Comparison of ENCODE assay signal across 1 cellular context in genomic region chr5:77775773-77776605, GRCh38.
TF ChIP-seq lines count a peak whose summit lies in the region.

Gene TBCA (minus strand): TSS chr5:77776339. CDS start chr5:77776257, 82 bp downstream.

TF ChIP-seq in HEK293, 187 proteins besides CTCF, POLR2A, EP300 and RAD21 (continued from another document and continues in another):
- TF ChIP-seq ZNF280C (tag by site-specific recombination; IDR thresholded peaks at IDR 0.05): no peak
- no peak for TF ChIP-seq ZNF433 (tag by site-specific recombination; IDR thresholded peaks at IDR 0.05; ENCODE audit: low read depth)
- TF ChIP-seq ZNF341 (tag by site-specific recombination; IDR thresholded peaks at IDR 0.05; ENCODE audit: low read depth): no peak; the same call in 1 of the 2 replicates
- no peak for TF ChIP-seq ZNF394 (tag by site-specific recombination; IDR thresholded peaks at IDR 0.05; ENCODE audit: borderline replicate concordance)
- 0 out of 2 replicates have a peak, but pooled peaks have one; percentile 33 for TF ChIP-seq KLF7 (tag by site-specific recombination; IDR thresholded peaks at IDR 0.05; ENCODE audit: borderline replicate concordance)
- TF ChIP-seq ZNF148 (tag by site-specific recombination; IDR thresholded peaks at IDR 0.05; ENCODE audit: borderline replicate concordance): no peak
- no peak for TF ChIP-seq ZNF416 (tag by site-specific recombination; IDR thresholded peaks at IDR 0.05)
- no peak for TF ChIP-seq ZNF16 (tag by site-specific recombination; IDR thresholded peaks at IDR 0.05; ENCODE audit: low read depth)
- peak; percentile 60 for TF ChIP-seq ZNF366 (tag by site-specific recombination; conservative IDR thresholded peaks at IDR 0.05)
- TF ChIP-seq OSR2 (tag by site-specific recombination; IDR thresholded peaks at IDR 0.05): no peak
- peak; percentile 81 for TF ChIP-seq YY1 (tag by site-specific recombination; IDR thresholded peaks at IDR 0.05)
- TF ChIP-seq ZBTB26 (tag by site-specific recombination; optimal IDR thresholded peaks at IDR 0.05): peak; percentile 97
- no peak for TF ChIP-seq ZNF132 (tag by site-specific recombination; IDR thresholded peaks at IDR 0.05; ENCODE audit: borderline replicate concordance)
- TF ChIP-seq, protein P1, sequence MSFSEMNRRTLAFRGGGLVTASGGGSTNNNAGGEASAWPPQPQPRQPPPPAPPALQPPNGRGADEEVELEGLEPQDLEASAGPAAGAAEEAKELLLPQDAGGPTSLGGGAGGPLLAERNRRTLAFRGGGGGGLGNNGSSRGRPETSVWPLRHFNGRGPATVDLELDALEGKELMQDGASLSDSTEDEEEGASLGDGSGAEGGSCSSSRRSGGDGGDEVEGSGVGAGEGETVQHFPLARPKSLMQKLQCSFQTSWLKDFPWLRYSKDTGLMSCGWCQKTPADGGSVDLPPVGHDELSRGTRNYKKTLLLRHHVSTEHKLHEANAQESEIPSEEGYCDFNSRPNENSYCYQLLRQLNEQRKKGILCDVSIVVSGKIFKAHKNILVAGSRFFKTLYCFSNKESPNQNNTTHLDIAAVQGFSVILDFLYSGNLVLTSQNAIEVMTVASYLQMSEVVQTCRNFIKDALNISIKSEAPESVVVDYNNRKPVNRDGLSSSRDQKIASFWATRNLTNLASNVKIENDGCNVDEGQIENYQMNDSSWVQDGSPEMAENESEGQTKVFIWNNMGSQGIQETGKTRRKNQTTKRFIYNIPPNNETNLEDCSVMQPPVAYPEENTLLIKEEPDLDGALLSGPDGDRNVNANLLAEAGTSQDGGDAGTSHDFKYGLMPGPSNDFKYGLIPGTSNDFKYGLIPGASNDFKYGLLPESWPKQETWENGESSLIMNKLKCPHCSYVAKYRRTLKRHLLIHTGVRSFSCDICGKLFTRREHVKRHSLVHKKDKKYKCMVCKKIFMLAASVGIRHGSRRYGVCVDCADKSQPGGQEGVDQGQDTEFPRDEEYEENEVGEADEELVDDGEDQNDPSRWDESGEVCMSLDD (tag by site-specific recombination; IDR thresholded peaks at IDR 0.05): 0 out of 2 replicates have a peak, but pooled peaks have one; percentile 44
- TF ChIP-seq, protein P2, sequence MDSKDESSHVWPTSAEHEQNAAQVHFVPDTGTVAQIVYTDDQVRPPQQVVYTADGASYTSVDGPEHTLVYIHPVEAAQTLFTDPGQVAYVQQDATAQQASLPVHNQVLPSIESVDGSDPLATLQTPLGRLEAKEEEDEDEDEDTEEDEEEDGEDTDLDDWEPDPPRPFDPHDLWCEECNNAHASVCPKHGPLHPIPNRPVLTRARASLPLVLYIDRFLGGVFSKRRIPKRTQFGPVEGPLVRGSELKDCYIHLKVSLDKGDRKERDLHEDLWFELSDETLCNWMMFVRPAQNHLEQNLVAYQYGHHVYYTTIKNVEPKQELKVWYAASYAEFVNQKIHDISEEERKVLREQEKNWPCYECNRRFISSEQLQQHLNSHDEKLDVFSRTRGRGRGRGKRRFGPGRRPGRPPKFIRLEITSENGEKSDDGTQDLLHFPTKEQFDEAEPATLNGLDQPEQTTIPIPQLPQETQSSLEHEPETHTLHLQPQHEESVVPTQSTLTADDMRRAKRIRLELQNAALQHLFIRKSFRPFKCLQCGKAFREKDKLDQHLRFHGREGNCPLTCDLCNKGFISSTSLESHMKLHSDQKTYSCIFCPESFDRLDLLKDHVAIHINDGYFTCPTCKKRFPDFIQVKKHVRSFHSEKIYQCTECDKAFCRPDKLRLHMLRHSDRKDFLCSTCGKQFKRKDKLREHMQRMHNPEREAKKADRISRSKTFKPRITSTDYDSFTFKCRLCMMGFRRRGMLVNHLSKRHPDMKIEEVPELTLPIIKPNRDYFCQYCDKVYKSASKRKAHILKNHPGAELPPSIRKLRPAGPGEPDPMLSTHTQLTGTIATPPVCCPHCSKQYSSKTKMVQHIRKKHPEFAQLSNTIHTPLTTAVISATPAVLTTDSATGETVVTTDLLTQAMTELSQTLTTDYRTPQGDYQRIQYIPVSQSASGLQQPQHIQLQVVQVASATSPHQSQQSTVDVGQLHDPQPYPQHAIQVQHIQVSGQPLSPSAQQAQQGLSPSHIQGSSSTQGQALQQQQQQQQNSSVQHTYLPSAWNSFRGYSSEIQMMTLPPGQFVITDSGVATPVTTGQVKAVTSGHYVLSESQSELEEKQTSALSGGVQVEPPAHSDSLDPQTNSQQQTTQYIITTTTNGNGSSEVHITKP (tag by site-specific recombination; IDR thresholded peaks at IDR 0.05): peak; percentile 84
- TF ChIP-seq, protein P3, sequence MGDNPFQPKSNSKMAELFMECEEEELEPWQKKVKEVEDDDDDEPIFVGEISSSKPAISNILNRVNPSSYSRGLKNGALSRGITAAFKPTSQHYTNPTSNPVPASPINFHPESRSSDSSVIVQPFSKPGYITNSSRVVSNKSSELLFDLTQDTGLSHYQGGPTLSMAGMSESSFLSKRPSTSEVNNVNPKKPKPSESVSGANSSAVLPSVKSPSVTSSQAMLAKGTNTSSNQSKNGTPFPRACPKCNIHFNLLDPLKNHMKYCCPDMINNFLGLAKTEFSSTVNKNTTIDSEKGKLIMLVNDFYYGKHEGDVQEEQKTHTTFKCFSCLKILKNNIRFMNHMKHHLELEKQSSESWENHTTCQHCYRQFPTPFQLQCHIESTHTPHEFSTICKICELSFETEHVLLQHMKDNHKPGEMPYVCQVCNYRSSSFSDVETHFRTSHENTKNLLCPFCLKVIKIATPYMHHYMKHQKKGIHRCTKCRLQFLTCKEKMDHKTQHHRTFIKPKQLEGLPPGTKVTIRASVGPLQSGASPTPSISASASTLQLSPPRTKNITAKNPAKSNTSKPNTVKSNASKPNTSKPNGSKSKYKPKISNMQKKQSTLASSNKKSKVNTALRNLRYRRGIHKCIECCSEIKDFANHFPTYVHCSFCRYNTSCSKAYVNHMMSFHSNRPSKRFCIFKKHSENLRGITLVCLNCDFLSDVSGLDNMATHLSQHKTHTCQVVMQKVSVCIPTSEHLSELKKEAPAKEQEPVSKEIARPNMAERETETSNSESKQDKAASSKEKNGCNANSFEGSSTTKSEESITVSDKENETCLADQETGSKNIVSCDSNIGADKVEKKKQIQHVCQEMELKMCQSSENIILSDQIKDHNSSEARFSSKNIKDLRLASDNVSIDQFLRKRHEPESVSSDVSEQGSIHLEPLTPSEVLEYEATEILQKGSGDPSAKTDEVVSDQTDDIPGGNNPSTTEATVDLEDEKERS (tag by site-specific recombination; IDR thresholded peaks at IDR 0.05): no peak
- no peak for TF ChIP-seq HOXD13 (CRISPR knock-in tag; IDR thresholded peaks at IDR 0.05; ENCODE audit: borderline replicate concordance)
- no peak for TF ChIP-seq ZNF350 (tag by site-specific recombination; IDR thresholded peaks at IDR 0.05)
- TF ChIP-seq ZNF248 (tag by site-specific recombination; IDR thresholded peaks at IDR 0.05): no peak
- peak; percentile 69; the same call in 1 of the 2 replicates for TF ChIP-seq ZBTB48 (tag by site-specific recombination; IDR thresholded peaks at IDR 0.05)
- no peak for TF ChIP-seq ZNF266 (tag by site-specific recombination; IDR thresholded peaks at IDR 0.05; ENCODE audit: low read depth)
- peak; percentile 54; the same call in 1 of the 2 replicates for TF ChIP-seq EGR2 (tag by site-specific recombination; IDR thresholded peaks at IDR 0.05; ENCODE audit: low read depth)
- TF ChIP-seq ZNF76 (tag by site-specific recombination; IDR thresholded peaks at IDR 0.05; ENCODE audit: borderline replicate concordance, low read depth): no peak; the same call in 1 of the 2 replicates
- no peak for TF ChIP-seq ZNF791 (tag by site-specific recombination; IDR thresholded peaks at IDR 0.05)
- no peak for TF ChIP-seq ZNF510 (tag by site-specific recombination; IDR thresholded peaks at IDR 0.05; ENCODE audit: insufficient replicate concordance)
- 0 out of 2 replicates have a peak, but pooled peaks have one; percentile 38 for TF ChIP-seq ZSCAN5A (tag by site-specific recombination; IDR thresholded peaks at IDR 0.05)
- peak; percentile 91 for TF ChIP-seq SP3 (tag by site-specific recombination; IDR thresholded peaks at IDR 0.05)
- TF ChIP-seq HOXA7 (CRISPR knock-in tag; IDR thresholded peaks at IDR 0.05; ENCODE audit: borderline replicate concordance): no peak
- TF ChIP-seq ZNF768 (tag by site-specific recombination; IDR thresholded peaks at IDR 0.05): no peak
- TF ChIP-seq ZNF121 (tag by site-specific recombination; IDR thresholded peaks at IDR 0.05): no peak
- TF ChIP-seq TRIM28 (IDR thresholded peaks at IDR 0.05; ENCODE audit: borderline replicate concordance, low read length): no peak
- TF ChIP-seq, protein P4, sequence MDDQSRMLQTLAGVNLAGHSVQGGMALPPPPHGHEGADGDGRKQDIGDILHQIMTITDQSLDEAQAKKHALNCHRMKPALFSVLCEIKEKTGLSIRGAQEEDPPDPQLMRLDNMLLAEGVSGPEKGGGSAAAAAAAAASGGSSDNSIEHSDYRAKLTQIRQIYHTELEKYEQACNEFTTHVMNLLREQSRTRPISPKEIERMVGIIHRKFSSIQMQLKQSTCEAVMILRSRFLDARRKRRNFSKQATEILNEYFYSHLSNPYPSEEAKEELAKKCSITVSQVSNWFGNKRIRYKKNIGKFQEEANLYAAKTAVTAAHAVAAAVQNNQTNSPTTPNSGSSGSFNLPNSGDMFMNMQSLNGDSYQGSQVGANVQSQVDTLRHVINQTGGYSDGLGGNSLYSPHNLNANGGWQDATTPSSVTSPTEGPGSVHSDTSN (CRISPR knock-in tag; IDR thresholded peaks at IDR 0.05): no peak
- TF ChIP-seq ZNF626 (tag by site-specific recombination; IDR thresholded peaks at IDR 0.05): no peak
- TF ChIP-seq ZNF837 (tag by site-specific recombination; IDR thresholded peaks at IDR 0.05): no peak
- TF ChIP-seq ZNF561 (tag by site-specific recombination; IDR thresholded peaks at IDR 0.05; ENCODE audit: borderline replicate concordance): peak; percentile 71
- peak; percentile 76 for TF ChIP-seq ZFHX2 (tag by site-specific recombination; conservative IDR thresholded peaks at IDR 0.05)
- TF ChIP-seq, protein P5, sequence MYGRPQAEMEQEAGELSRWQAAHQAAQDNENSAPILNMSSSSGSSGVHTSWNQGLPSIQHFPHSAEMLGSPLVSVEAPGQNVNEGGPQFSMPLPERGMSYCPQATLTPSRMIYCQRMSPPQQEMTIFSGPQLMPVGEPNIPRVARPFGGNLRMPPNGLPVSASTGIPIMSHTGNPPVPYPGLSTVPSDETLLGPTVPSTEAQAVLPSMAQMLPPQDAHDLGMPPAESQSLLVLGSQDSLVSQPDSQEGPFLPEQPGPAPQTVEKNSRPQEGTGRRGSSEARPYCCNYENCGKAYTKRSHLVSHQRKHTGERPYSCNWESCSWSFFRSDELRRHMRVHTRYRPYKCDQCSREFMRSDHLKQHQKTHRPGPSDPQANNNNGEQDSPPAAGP (tag by site-specific recombination; IDR thresholded peaks at IDR 0.05): no peak; the same call in 1 of the 2 replicates
- TF ChIP-seq ZNF202 (tag by site-specific recombination; IDR thresholded peaks at IDR 0.05; ENCODE audit: borderline replicate concordance): no peak
- TF ChIP-seq ZNF600 (tag by site-specific recombination; IDR thresholded peaks at IDR 0.05): no peak; the same call in 1 of the 2 replicates
- TF ChIP-seq ZNF302 (tag by site-specific recombination; IDR thresholded peaks at IDR 0.05; ENCODE audit: low read depth): no peak
